In the genomic region with DNA sequence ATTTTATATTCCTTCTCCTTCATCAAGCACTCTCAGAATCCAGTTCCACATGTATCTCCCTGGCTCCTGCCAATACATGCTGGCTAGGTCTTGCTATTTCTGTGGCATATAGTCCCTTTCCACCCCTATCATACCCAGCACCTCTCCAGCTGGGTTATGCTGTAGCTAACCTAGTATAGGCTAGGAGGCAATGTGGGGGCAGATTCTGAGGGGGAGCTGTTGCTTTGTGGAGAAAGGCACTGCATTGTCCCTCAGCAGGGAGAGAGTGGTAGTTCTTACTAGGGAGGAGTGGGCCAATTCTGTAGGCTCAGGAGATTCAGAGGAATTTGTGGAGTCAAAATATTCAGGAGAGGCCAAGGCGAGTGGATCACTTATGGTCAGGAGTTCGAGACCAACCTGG, we compare ENCODE assay signal across 1 cellular context.
TF ChIP-seq lines count a peak whose summit lies in the region.

No MANE protein-coding gene starts in this region.

TF ChIP-seq in WTC11, 78 proteins besides CTCF, POLR2A, EP300 and RAD21 (continued from another document):
- TF ChIP-seq, protein P1, sequence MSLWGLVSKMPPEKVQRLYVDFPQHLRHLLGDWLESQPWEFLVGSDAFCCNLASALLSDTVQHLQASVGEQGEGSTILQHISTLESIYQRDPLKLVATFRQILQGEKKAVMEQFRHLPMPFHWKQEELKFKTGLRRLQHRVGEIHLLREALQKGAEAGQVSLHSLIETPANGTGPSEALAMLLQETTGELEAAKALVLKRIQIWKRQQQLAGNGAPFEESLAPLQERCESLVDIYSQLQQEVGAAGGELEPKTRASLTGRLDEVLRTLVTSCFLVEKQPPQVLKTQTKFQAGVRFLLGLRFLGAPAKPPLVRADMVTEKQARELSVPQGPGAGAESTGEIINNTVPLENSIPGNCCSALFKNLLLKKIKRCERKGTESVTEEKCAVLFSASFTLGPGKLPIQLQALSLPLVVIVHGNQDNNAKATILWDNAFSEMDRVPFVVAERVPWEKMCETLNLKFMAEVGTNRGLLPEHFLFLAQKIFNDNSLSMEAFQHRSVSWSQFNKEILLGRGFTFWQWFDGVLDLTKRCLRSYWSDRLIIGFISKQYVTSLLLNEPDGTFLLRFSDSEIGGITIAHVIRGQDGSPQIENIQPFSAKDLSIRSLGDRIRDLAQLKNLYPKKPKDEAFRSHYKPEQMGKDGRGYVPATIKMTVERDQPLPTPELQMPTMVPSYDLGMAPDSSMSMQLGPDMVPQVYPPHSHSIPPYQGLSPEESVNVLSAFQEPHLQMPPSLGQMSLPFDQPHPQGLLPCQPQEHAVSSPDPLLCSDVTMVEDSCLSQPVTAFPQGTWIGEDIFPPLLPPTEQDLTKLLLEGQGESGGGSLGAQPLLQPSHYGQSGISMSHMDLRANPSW (CRISPR knock-in tag; conservative IDR thresholded peaks at IDR 0.05; ENCODE audit: low read depth), result no peak
- TF ChIP-seq ATF6 (CRISPR knock-in tag; IDR thresholded peaks at IDR 0.05), result no peak
- TF ChIP-seq ZNF671 (CRISPR knock-in tag; IDR thresholded peaks at IDR 0.05), result no peak
- TF ChIP-seq FOXP1 (CRISPR knock-in tag; IDR thresholded peaks at IDR 0.05; ENCODE audit: borderline replicate concordance), result no peak
- TF ChIP-seq CBFB (CRISPR knock-in tag; IDR thresholded peaks at IDR 0.05; ENCODE audit: low read depth), result no peak
- TF ChIP-seq MAX (CRISPR knock-in tag; IDR thresholded peaks at IDR 0.05), result no peak
- TF ChIP-seq ZMAT4 (CRISPR knock-in tag; IDR thresholded peaks at IDR 0.05), result no peak
- TF ChIP-seq GTF2I (CRISPR knock-in tag; conservative IDR thresholded peaks at IDR 0.05), result no peak
- TF ChIP-seq ZNF425 (CRISPR knock-in tag; conservative IDR thresholded peaks at IDR 0.05), result no peak
- TF ChIP-seq ZNF396 (CRISPR knock-in tag; IDR thresholded peaks at IDR 0.05; ENCODE audit: borderline replicate concordance), result no peak
- no peak for TF ChIP-seq SP1 (CRISPR knock-in tag; conservative IDR thresholded peaks at IDR 0.05)
- TF ChIP-seq MXD4 (CRISPR knock-in tag; IDR thresholded peaks at IDR 0.05; ENCODE audit: borderline replicate concordance), result no peak
- no peak for TF ChIP-seq CDX4 (CRISPR knock-in tag; IDR thresholded peaks at IDR 0.05; ENCODE audit: borderline replicate concordance)
